In genomic region chr6:19569563-19569962, GRCh38 we compare ENCODE assay signal across 15 cellular contexts.
"Had no signal": no experiment of that assay in that cellular context is flagged by ENCODE, and none has a peak within 500 bp of the region (broad histone marks: within the 10 kb centered on the region; RNA-seq: fewer than 3 reads in every experiment).

No MANE protein-coding gene starts in this region.

- H3K27me3 ChIP-seq: heart right ventricle, pancreas, stomach, testis, upper lobe of left lung had no signal

- H3K4me1 ChIP-seq: heart right ventricle, pancreas, stomach, testis, upper lobe of left lung had no signal

- DNase-seq: activated CD4-positive, alpha-beta T cell treated with anti-CD3 and anti-CD28 coated beads, Interleukin-2, amount 50 U/mL, for 1 hour; activated CD8-positive, alpha-beta memory T cell treated with anti-CD3 and anti-CD28 coated beads for 24 hours; activated naive CD8-positive, alpha-beta T cell treated with anti-CD3 and anti-CD28 coated beads for 36 hours; effector memory CD8-positive, alpha-beta T cell; heart right ventricle; naive B cell; pancreas; stimulated activated CD4-positive, alpha-beta T cell treated with anti-CD3 and anti-CD28 coated beads, Interleukin-12 subunit alpha, Interleukin-12 subunit beta, amount 100 ng/mL, for 4 hours; stimulated activated CD4-positive, alpha-beta T cell treated with anti-CD3 and anti-CD28 coated beads, Interleukin-2, amount 100 ng/mL, for 24 hours; stomach; testis; upper lobe of left lung had no signal

- H3K4me3 Mint-ChIP-seq: activated naive CD8-positive, alpha-beta T cell treated with anti-CD3 and anti-CD28 coated beads for 36 hours; activated T-helper 1 cell treated with anti-CD3 and anti-CD28 coated beads, Interleukin-12 subunit alpha, Interleukin-12 subunit beta, Interleukin-2, Interleukin-4 antibody, amounts not matched to agents 30 ng/mL and 10 ng/mL and 1 ng/mL, durations not matched to agents 14 hours and 24 hours and 36 hours; brain; effector memory CD8-positive, alpha-beta T cell; naive B cell had no signal

- ATAC-seq: effector memory CD8-positive, alpha-beta T cell; heart right ventricle; left lobe of liver; pancreas had no signal

- H3K4me3 ChIP-seq: heart right ventricle, pancreas, stomach, testis, upper lobe of left lung had no signal

- H3K27ac Mint-ChIP-seq: activated naive CD8-positive, alpha-beta T cell treated with anti-CD3 and anti-CD28 coated beads for 36 hours; activated T-helper 1 cell treated with anti-CD3 and anti-CD28 coated beads, Interleukin-12 subunit alpha, Interleukin-12 subunit beta, Interleukin-2, Interleukin-4 antibody, amounts not matched to agents 30 ng/mL and 10 ng/mL and 1 ng/mL, durations not matched to agents 14 hours and 24 hours and 36 hours; effector memory CD8-positive, alpha-beta T cell; naive B cell had no signal

- H3K27ac ChIP-seq: heart right ventricle, pancreas, stomach, testis, upper lobe of left lung had no signal

- H3K36me3 Mint-ChIP-seq: activated naive CD8-positive, alpha-beta T cell treated with anti-CD3 and anti-CD28 coated beads for 36 hours; naive B cell had no signal

- H3K36me3 ChIP-seq: heart right ventricle, pancreas, stomach, upper lobe of left lung had no signal

- H3K9me3 ChIP-seq: pancreas, stomach, testis, upper lobe of left lung had no signal

- H3K27me3 Mint-ChIP-seq: activated naive CD8-positive, alpha-beta T cell treated with anti-CD3 and anti-CD28 coated beads for 36 hours; effector memory CD8-positive, alpha-beta T cell; naive B cell had no signal

- H3K4me1 Mint-ChIP-seq: activated naive CD8-positive, alpha-beta T cell treated with anti-CD3 and anti-CD28 coated beads for 36 hours; naive B cell had no signal
